ENCODE assay signal across 1 cellular context in the genomic region with DNA sequence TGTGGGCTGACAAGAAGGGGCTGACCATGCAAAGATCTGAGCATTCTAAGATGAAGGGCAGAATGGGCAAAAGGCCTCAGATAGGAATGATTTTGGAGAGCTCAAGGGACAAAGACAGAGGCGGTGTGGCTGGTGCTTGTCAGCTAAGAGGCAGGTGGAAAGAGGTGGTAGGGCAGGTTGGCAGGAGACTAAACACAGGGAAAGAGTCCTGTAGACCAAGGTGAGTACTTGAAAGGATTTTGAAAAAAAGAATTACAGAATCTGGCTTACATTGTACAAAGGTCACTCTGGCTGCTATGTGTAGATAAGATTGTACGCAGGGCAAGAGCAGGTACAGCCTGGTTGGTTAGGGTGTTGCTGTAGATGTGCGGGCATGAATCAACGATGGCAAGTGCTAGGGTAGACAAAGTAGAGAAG.
TF ChIP-seq lines count a peak whose summit lies in the region.

No MANE protein-coding gene starts in this region.

TF ChIP-seq in H1, 55 proteins besides CTCF, POLR2A, EP300 and RAD21:
- TF ChIP-seq BCL11A (IDR thresholded peaks at IDR 0.05; ENCODE audit: low read depth in 2 of 2, low read length in 2 of 2) (no peak), SUZ12 (IDR thresholded peaks at IDR 0.05; ENCODE audit: low read length) (no peak), GABPA (IDR thresholded peaks at IDR 0.05; ENCODE audit: borderline replicate concordance, insufficient read depth, low read length) (no peak), ASH2L (IDR thresholded peaks at IDR 0.05; ENCODE audit: low read length) (no peak)
